ENCODE assay signal across 12 cellular contexts in genomic region chr3:156483002-156483401, GRCh38.
DNase-seq lines count a peak whose midpoint lies in the region; ATAC-seq and TF ChIP-seq lines count a peak whose summit lies in the region.
"Had no signal": no experiment of that assay in that cellular context is flagged by ENCODE, and none has a peak within 500 bp of the region (broad histone marks: within the 10 kb centered on the region; RNA-seq: fewer than 3 reads in every experiment).

No MANE protein-coding gene starts in this region.

- peaks cover 18% of the 10 kb centered on the region for H3K27me3 Mint-ChIP-seq in activated CD4-positive, alpha-beta T cell treated with anti-CD3 and anti-CD28 coated beads, Interleukin-2, amount 10 ng/mL, durations not matched to agents 24 days and 14 days

- peak overlapping the region; percentile 24; the same call in 1 of the 2 replicates for H2AFZ ChIP-seq in KMS-11 (ENCODE audit: low read depth)

- no peaks in the 10 kb centered on the region for H4K20me1 ChIP-seq in KMS-11 (ENCODE audit: insufficient read depth)

- no peaks in the 10 kb centered on the region for H3K36me3 Mint-ChIP-seq in activated CD4-positive, alpha-beta T cell treated with anti-CD3 and anti-CD28 coated beads, Interleukin-2, amount 10 ng/mL, durations not matched to agents 24 days and 14 days (ENCODE audit: low read depth)

- H3K4me2 ChIP-seq in KMS-11: peak overlapping the region; percentile 94

- H3K9ac ChIP-seq in KMS-11: peak overlapping the region; percentile 78; the same call in 1 of the 2 replicates
- H3K9ac ChIP-seq in stomach smooth muscle (ENCODE audit: low read length in 2 of 2): no peak overlapping the region

- no peaks in the 10 kb centered on the region for H3K9me3 Mint-ChIP-seq in activated CD4-positive, alpha-beta T cell treated with anti-CD3 and anti-CD28 coated beads, Interleukin-2, amount 10 ng/mL, durations not matched to agents 24 days and 14 days

- peak overlapping the region; percentile 71 for H3K27ac Mint-ChIP-seq in activated CD4-positive, alpha-beta T cell treated with anti-CD3 and anti-CD28 coated beads, Interleukin-2, amount 10 ng/mL, durations not matched to agents 24 days and 14 days

- peak overlapping the region; percentile 19 for H3K4me3 Mint-ChIP-seq in activated CD4-positive, alpha-beta T cell treated with anti-CD3 and anti-CD28 coated beads, Interleukin-2, amount 10 ng/mL, durations not matched to agents 24 days and 14 days

- no peaks in the 10 kb centered on the region for H3K36me3 ChIP-seq in KMS-11 (ENCODE audit: insufficient read depth)
- no peaks in the 10 kb centered on the region for H3K36me3 ChIP-seq in effector memory CD4-positive, alpha-beta T cell (ENCODE audit: control insufficient read depth, insufficient read depth, low read length)
- H3K36me3 ChIP-seq in stomach smooth muscle (ENCODE audit: control insufficient read depth in 2 of 2, insufficient read depth in 2 of 2, low read length in 2 of 2): no peaks in the 10 kb centered on the region
- H3K36me3 ChIP-seq: heart left ventricle had no signal

- H3K4me3 ChIP-seq in KMS-11 (IDR thresholded peaks at IDR 0.05; ENCODE audit: insufficient read depth, low read depth, low read length): no peak overlapping the region
- no peak overlapping the region for H3K4me3 ChIP-seq in effector memory CD4-positive, alpha-beta T cell (ENCODE audit: insufficient read depth, low read depth, low read length, poor library complexity, severe bottlenecking)
- no peak overlapping the region for H3K4me3 ChIP-seq in stomach smooth muscle (ENCODE audit: low read length in 2 of 2)
- H3K4me3 ChIP-seq: dorsolateral prefrontal cortex had no signal

- no peaks in the 10 kb centered on the region for H3K27me3 ChIP-seq in KMS-11 (ENCODE audit: insufficient read depth, low read depth)
- H3K27me3 ChIP-seq in effector memory CD4-positive, alpha-beta T cell (replicated peaks; ENCODE audit: control insufficient read depth, insufficient read depth, low read length, poor library complexity, severe bottlenecking): no peaks in the 10 kb centered on the region
- H3K27me3 ChIP-seq in stomach smooth muscle (ENCODE audit: control insufficient read depth in 1 of 2, insufficient read depth in 2 of 2, low read length in 2 of 2): no peaks in the 10 kb centered on the region
- H3K27me3 ChIP-seq: dorsolateral prefrontal cortex, heart left ventricle had no signal

- H3K4me1 ChIP-seq in KMS-11 (ENCODE audit: low read depth, poor library complexity, severe bottlenecking) (peaks cover 53% of the 10 kb centered on the region), stomach smooth muscle (ENCODE audit: control insufficient read depth, insufficient read depth, low read length) (peaks cover 9% of the 10 kb centered on the region)
- H3K4me1 ChIP-seq in effector memory CD4-positive, alpha-beta T cell (ENCODE audit: control insufficient read depth, insufficient read depth, low read length, poor library complexity, severe bottlenecking): peaks cover 12% of the 10 kb centered on the region

- peaks cover 32% of the 10 kb centered on the region for H3K4me1 Mint-ChIP-seq in activated CD4-positive, alpha-beta T cell treated with anti-CD3 and anti-CD28 coated beads, Interleukin-2, amount 10 ng/mL, durations not matched to agents 24 days and 14 days

- H3K9me3 ChIP-seq in effector memory CD4-positive, alpha-beta T cell (ENCODE audit: control insufficient read depth, low read length): no peaks in the 10 kb centered on the region
- no peaks in the 10 kb centered on the region for H3K9me3 ChIP-seq in stomach smooth muscle (ENCODE audit: control insufficient read depth in 2 of 2, low read length in 2 of 2)
- H3K9me3 ChIP-seq: heart left ventricle had no signal

- no peak for ATAC-seq in HG02870 (IDR thresholded peaks at IDR 0.05; ENCODE audit: unreplicated experiment)
- ATAC-seq in HG03139 (IDR thresholded peaks at IDR 0.05; ENCODE audit: unreplicated experiment): no peak

- intact Hi-C loops in activated CD4-positive, alpha-beta T cell treated with anti-CD3 and anti-CD28 coated beads, Interleukin-2, amount 10 ng/mL, durations not matched to agents 24 days and 14 days (cut with micrococcal nuclease): loop anchor here (1.0 to 5.0 kb wide), 9 partner anchors 39 to 692 kb away; partner anchors contain the start of genes CCNL1, SSR3 and TIPARP

- H3K79me2 ChIP-seq in KMS-11 (ENCODE audit: insufficient read depth, low read depth): no peaks in the 10 kb centered on the region

- DNase-seq in activated CD4-positive, alpha-beta T cell treated with anti-CD3 and anti-CD28 coated beads, Interleukin-2, amount 10 ng/mL, durations not matched to agents 24 days and 14 days: no peak
- DNase-seq in activated CD4-positive, alpha-beta T cell treated with anti-CD3 and anti-CD28 coated beads for 4 hours: no peak
- no peak for DNase-seq in effector memory CD4-positive, alpha-beta T cell
- DNase-seq in NCI-H82 treated with DMSO at 0.1 percent for 48 hours (lab: John Stamatoyannopoulos, UW; ENCODE audit: unreplicated experiment): no peak
- DNase-seq: dorsolateral prefrontal cortex, heart left ventricle, midbrain, NCI-H2171 had no signal

- H3K27ac ChIP-seq in KMS-11 (peak overlapping the region; percentile 95), stomach smooth muscle (ENCODE audit: low read length) (peak overlapping the region; percentile 50)
- peak overlapping the region; percentile 75 for H3K27ac ChIP-seq in effector memory CD4-positive, alpha-beta T cell (ENCODE audit: insufficient read depth, low read length, poor library complexity, severe bottlenecking)

- no peak for TF ChIP-seq CTCF in KMS-11 (conservative IDR thresholded peaks at IDR 0.05; ENCODE audit: low read depth, low read length)
